ENCODE assay signal across 20 cellular contexts in genomic region chr1:205476648-205477047, GRCh38. TPM values are rescaled to one million over a fixed set of nuclear protein-coding genes. Genes with fewer than 3 reads are reported as not detected.
DNase-seq lines count a peak whose midpoint lies in the region; ATAC-seq, FAIRE-seq and TF ChIP-seq lines count a peak whose summit lies in the region.
"Had no signal": no experiment of that assay in that cellular context is flagged by ENCODE, and none has a peak within 500 bp of the region (broad histone marks: within the 10 kb centered on the region; RNA-seq: fewer than 3 reads in every experiment).

No MANE protein-coding gene starts in this region.

- no peak overlapping the region for H2BK120ac ChIP-seq in neuronal stem cell (ENCODE audit: low read depth, low read length)

- RAD21 ChIA-PET in GM12878 (lab: Charles Lee; ENCODE audit: unreplicated experiment): interaction anchor here (1.0 to 1.8 kb wide), 3 partner anchors 9 to 181 kb away, joined by 4 to 7 read pairs (median 4); no protein-coding TSS in a partner anchor

- intact Hi-C loops in GM12878 (cut with micrococcal nuclease; ENCODE audit: unreplicated experiment): no loop called here
- intact Hi-C loops in naive thymus-derived CD4-positive, alpha-beta T cell (cut with micrococcal nuclease): no loop called here

- TF ChIP-seq EP300 in GM12878 (IDR thresholded peaks at IDR 0.05; ENCODE audit: borderline replicate concordance in 1 of 2, control insufficient read depth in 1 of 2, low read depth in 2 of 2, low read length in 2 of 2): no peak

- H3K27me3 Mint-ChIP-seq in naive thymus-derived CD4-positive, alpha-beta T cell: peaks cover 33 to 70% (median 54%) of the 10 kb centered on the region in 5 donors

- no peak for TF ChIP-seq CTCF in C4-2B (conservative IDR thresholded peaks at IDR 0.05)
- no peak for TF ChIP-seq CTCF in HEK293 (tag by site-specific recombination; IDR thresholded peaks at IDR 0.05)
- TF ChIP-seq CTCF in GM12878 (IDR thresholded peaks at IDR 0.05 in 2 of 3, conservative IDR thresholded peaks at IDR 0.05 in 1 of 3; ENCODE audit: control insufficient read depth in 2 of 3, extremely low read depth in 1 of 3, insufficient read depth in 1 of 3, low read depth in 3 of 3, low read length in 3 of 3): no peak

- no peaks in the 10 kb centered on the region for H3K36me3 ChIP-seq in HEK293 (ENCODE audit: control insufficient read depth in 2 of 2, insufficient read depth in 1 of 2, low read length in 2 of 2)
- no peaks in the 10 kb centered on the region for H3K36me3 ChIP-seq in GM12878 (ENCODE audit: control insufficient read depth in 2 of 2, insufficient read depth in 2 of 2, low read length in 1 of 2)
- peaks cover 0 to 2% of the 10 kb centered on the region in 2 donors for H3K36me3 ChIP-seq in neuronal stem cell (replicated peaks in 1 of 2; ENCODE audit: control insufficient read depth in 2 of 2, insufficient read depth in 2 of 2, low read length in 2 of 2)
- H3K36me3 ChIP-seq in naive thymus-derived CD4-positive, alpha-beta T cell (ENCODE audit: control insufficient read depth in 2 of 3, insufficient read depth in 3 of 3, low read length in 3 of 3): no peaks in the 10 kb centered on the region
- H3K36me3 ChIP-seq: Peyer's patch, SJCRH30 had no signal

- H3K23ac ChIP-seq in neuronal stem cell (ENCODE audit: low read depth, low read length, poor library complexity): no peak overlapping the region

- H3K27ac Mint-ChIP-seq in naive thymus-derived CD4-positive, alpha-beta T cell: no peak overlapping the region
- H3K27ac Mint-ChIP-seq: T-cell had no signal

- peaks cover 3 to 14% (median 10%) of the 10 kb centered on the region in 5 donors for H3K36me3 Mint-ChIP-seq in naive thymus-derived CD4-positive, alpha-beta T cell
- H3K36me3 Mint-ChIP-seq: CD14-positive monocyte had no signal

- CTCF ChIA-PET in HEK293 (lab: Yijun Ruan, JAX) (interaction anchor here (2.2 to 6.5 kb wide), 3 partner anchors 10 to 123 kb away, joined by 9 to 49 read pairs (median 11); no protein-coding TSS in a partner anchor), GM12878 (lab: Yijun Ruan, JAX) (interaction anchor here (1.6 to 2.6 kb wide), 4 partner anchors 8 to 47 kb away, joined by 6 to 15 read pairs (median 10); no protein-coding TSS in a partner anchor)
- CTCF ChIA-PET in naive thymus-derived CD4-positive, alpha-beta T cell (lab: Charles Lee): interaction anchor here (1.7 kb wide), 1 partner anchor 9 kb away, joined by 13 read pairs; no protein-coding TSS in a partner anchor

- H3K27ac ChIP-seq in C4-2B (peak overlapping the region; percentile 73), HEK293 (ENCODE audit: extremely low read depth, low read depth, low read length) (no peak overlapping the region), GM12878 (ENCODE audit: control insufficient read depth, insufficient read depth) (no peak overlapping the region), neuronal stem cell (replicated peaks; ENCODE audit: low read length) (no peak overlapping the region)
- H3K27ac ChIP-seq in naive thymus-derived CD4-positive, alpha-beta T cell (ENCODE audit: low read depth, low read length): no peak overlapping the region
- H3K27ac ChIP-seq: KMS-11, Peyer's patch, SJCRH30 had no signal

- H3K4me1 Mint-ChIP-seq in naive thymus-derived CD4-positive, alpha-beta T cell: peaks cover 5 to 22% (median 17%) of the 10 kb centered on the region in 7 donors

- no peaks in the 10 kb centered on the region for H3K79me2 ChIP-seq in GM12878 (ENCODE audit: control insufficient read depth, insufficient read depth, low read length)

- peak overlapping the region; percentile 69 for H4K91ac ChIP-seq in neuronal stem cell (ENCODE audit: low read depth, low read length, poor library complexity)

- peaks cover 2% of the 10 kb centered on the region for H3K79me1 ChIP-seq in neuronal stem cell (ENCODE audit: low read depth, low read length)

- H4K20me1 ChIP-seq in GM12878 (ENCODE audit: control insufficient read depth, insufficient read depth): no peaks in the 10 kb centered on the region

- no peak overlapping the region for H3K14ac ChIP-seq in neuronal stem cell (ENCODE audit: low read length)

- 91% methylated on average over 4 of the region's 4 CpGs for WGBS in GM12878 (ENCODE audit: insufficient coverage, insufficient replicate concordance, low lambda C conversion rate, missing lambda C conversion rate)
- 89% methylated on average over 1 of the region's 4 CpGs; no CpG with 5 or more reads in 1 of the 2 donors for WGBS in neuronal stem cell (ENCODE audit: extremely low coverage in 2 of 2, insufficient read length in 2 of 2, insufficient replicate concordance in 1 of 2), 2 donors

- no peaks in the 10 kb centered on the region for H3K9me3 ChIP-seq in HEK293 (ENCODE audit: control insufficient read depth, insufficient read depth, low read depth, low read length)
- peaks cover 10% of the 10 kb centered on the region for H3K9me3 ChIP-seq in GM12878 (replicated peaks; ENCODE audit: control insufficient read depth, insufficient read depth, low read length)
- peaks cover 0 to 3% of the 10 kb centered on the region in 2 donors for H3K9me3 ChIP-seq in neuronal stem cell (replicated peaks in 1 of 2; ENCODE audit: control insufficient read depth in 2 of 2, insufficient read depth in 1 of 2, low read depth in 1 of 2, low read length in 2 of 2)
- peaks cover 0 to 17% (median 0%) of the 10 kb centered on the region in 3 experiments for H3K9me3 ChIP-seq in naive thymus-derived CD4-positive, alpha-beta T cell (ENCODE audit: control insufficient read depth in 2 of 3, low read length in 3 of 3)

- H3K9ac ChIP-seq in GM12878 (ENCODE audit: control insufficient read depth, insufficient read depth, low read length): no peak overlapping the region
- peak overlapping the region; percentile 22 for H3K9ac ChIP-seq in neuronal stem cell (ENCODE audit: low read depth, low read length, poor library complexity)
- H3K9ac ChIP-seq: KMS-11 had no signal

- H2AK5ac ChIP-seq in neuronal stem cell (ENCODE audit: low read depth, low read length): no peak overlapping the region

- TF ChIP-seq POLR2A in GM12878 (IDR thresholded peaks at IDR 0.05; ENCODE audit: low read depth, low read length): no peak

- H2BK12ac ChIP-seq in neuronal stem cell (ENCODE audit: low read length): peak overlapping the region; percentile 53

- H3K4me3 ChIP-seq in HEK293 (ENCODE audit: low read depth, low read length): no peak overlapping the region
- H3K4me3 ChIP-seq in GM12878: no peak overlapping the region
- H3K4me3 ChIP-seq in neuronal stem cell (ENCODE audit: low read length in 2 of 2): no peak overlapping the region
- H3K4me3 ChIP-seq in naive thymus-derived CD4-positive, alpha-beta T cell (ENCODE audit: low read length): no peak overlapping the region
- H3K4me3 ChIP-seq: Peyer's patch, SJCRH30 had no signal

- peaks cover 0 to 2% of the 10 kb centered on the region in 2 experiments; a peak in 1 of 4 replicates for H3K27me3 ChIP-seq in GM12878 (replicated peaks in 1 of 2; ENCODE audit: control insufficient read depth in 2 of 2, insufficient read depth in 2 of 2, low read length in 1 of 2)
- H3K27me3 ChIP-seq in neuronal stem cell (ENCODE audit: control insufficient read depth in 3 of 3, insufficient read depth in 3 of 3, low read depth in 1 of 3, low read length in 3 of 3): peaks cover 0 to 14% (median 2%) of the 10 kb centered on the region in 3 experiments
- no peaks in the 10 kb centered on the region for H3K27me3 ChIP-seq in naive thymus-derived CD4-positive, alpha-beta T cell (ENCODE audit: control insufficient read depth in 2 of 2, insufficient read depth in 2 of 2, low read length in 2 of 2)
- H3K27me3 ChIP-seq: Peyer's patch, SJCRH30 had no signal

- H2BK5ac ChIP-seq in neuronal stem cell (ENCODE audit: low read length): peak overlapping the region; percentile 72

- FAIRE-seq in GM12878 (lab: Jason Lieb, UNC): peak; percentile 56

- SMC1A ChIA-PET in GM12878 (lab: Charles Lee; ENCODE audit: uncharacterized antibody, unreplicated experiment): interaction anchor here (1.6 to 4.5 kb wide), 3 partner anchors 9 to 80 kb away, joined by 7 to 22 read pairs (median 7); no protein-coding TSS in a partner anchor

- H3K4me2 ChIP-seq in GM12878 (ENCODE audit: control insufficient read depth, insufficient read depth): no peak overlapping the region
- H3K4me2 ChIP-seq in neuronal stem cell (ENCODE audit: insufficient read depth, low read length, poor library complexity, severe bottlenecking): no peak overlapping the region
- H3K4me2 ChIP-seq: KMS-11 had no signal

- H2BK15ac ChIP-seq in neuronal stem cell (ENCODE audit: low read length): peak overlapping the region; percentile 44

- H3K9me3 Mint-ChIP-seq in naive thymus-derived CD4-positive, alpha-beta T cell: peaks cover 10 to 22% (median 17%) of the 10 kb centered on the region in 11 donors

- in situ Hi-C loops in GM12878 (cut with MboI): no loop called here

- TF ChIP-seq RAD21 in GM12878 (IDR thresholded peaks at IDR 0.05; ENCODE audit: insufficient read depth, low read depth, low read length): no peak

- H2AFZ ChIP-seq in GM12878 (ENCODE audit: control insufficient read depth, low read depth, low read length) (no peak overlapping the region), neuronal stem cell (ENCODE audit: low read length) (no peak overlapping the region)

- no TSS peak for BruUV-seq in GM12878 (replicated peaks; lab: Mats Ljungman, UMichigan)

- H3K4me3 Mint-ChIP-seq in naive thymus-derived CD4-positive, alpha-beta T cell: no peak overlapping the region
- H3K4me3 Mint-ChIP-seq: CD14-positive monocyte, T-cell had no signal

- no peaks in the 10 kb centered on the region for H3K4me1 ChIP-seq in HEK293 (ENCODE audit: control insufficient read depth, insufficient read depth, low read length)
- H3K4me1 ChIP-seq in GM12878 (ENCODE audit: control insufficient read depth, insufficient read depth, low read length): peaks cover 20% of the 10 kb centered on the region
- peaks cover 0 to 12% of the 10 kb centered on the region in 2 donors for H3K4me1 ChIP-seq in neuronal stem cell (ENCODE audit: control insufficient read depth in 2 of 2, insufficient read depth in 1 of 2, low read depth in 1 of 2, low read length in 2 of 2)
- H3K4me1 ChIP-seq in naive thymus-derived CD4-positive, alpha-beta T cell (ENCODE audit: control insufficient read depth in 2 of 2, insufficient read depth in 2 of 2, low read length in 2 of 2): peaks cover 0 to 32% of the 10 kb centered on the region in 2 donors

- peak overlapping the region; percentile 65 for H3K18ac ChIP-seq in neuronal stem cell (ENCODE audit: low read length)

- no peak overlapping the region for H4K8ac ChIP-seq in neuronal stem cell (ENCODE audit: low read depth, low read length)

- no peak for DNase-seq in GM12878 (ENCODE audit: low read depth, low spot score)
- no peak for DNase-seq in neuronal stem cell (ENCODE audit: low spot score)
- DNase-seq in naive thymus-derived CD4-positive, alpha-beta T cell: no peak
- DNase-seq in dedifferentiated amniotic fluid mesenchymal stem cell (ENCODE audit: extremely low spot score): no peak
- DNase-seq: GOT3; NCI-H1092 treated with DMSO at 0.1 percent for 48 hours; NCI-H1436 treated with DMSO at 0.1 percent for 48 hours; NCI-H2029; NCI-H226; NCI-H510A treated with DMSO at 0.1 percent for 48 hours; NCI-H774; NK-92 treated with Interleukin-12 subunit alpha and Interleukin-12 subunit beta, amount 100 ng/mL, for 24 hours; Peyer's patch; SJCRH30; T-cell had no signal

- ATAC-seq in GM12878 (no peak), GM18873 (IDR thresholded peaks at IDR 0.05; ENCODE audit: low FRiP score, unreplicated experiment) (no peak)
- ATAC-seq in naive thymus-derived CD4-positive, alpha-beta T cell: no peak
- ATAC-seq: T-cell had no signal

- no peak overlapping the region for H3K4ac ChIP-seq in neuronal stem cell (ENCODE audit: low read length)

- POLR2A ChIA-PET in HEK293 (lab: Yijun Ruan, JAX) (no interaction called here), GM12878 (lab: Charles Lee) (no interaction called here)
- POLR2A ChIA-PET in naive thymus-derived CD4-positive, alpha-beta T cell (lab: Charles Lee): no interaction called here

RNA-seq across cellular contexts. Expression of gene BLACAT1, which starts 20.8 kb away (rescaled TPM):
- total RNA-seq in GM12878 (2013; cell fraction: nucleolus; rRNA removed): 0.76 and 1.2 TPM in 2 replicates
- total RNA-seq in GM12878 (2014; rRNA removed) (0.06 TPM in 1 of 2 replicates, not detected in the other), GM12878 (2014; rRNA removed; fragmentation: Illumina TruSeq; extraction: Trizol) (0.18 and 0.23 TPM in 2 replicates), GM12878 (2021) (0.21 TPM in 2 replicates)
- polyA plus RNA-seq in GM12878 (2011; ENCODE audit: low read depth): not detected
- polyA plus RNA-seq in GM12878 (2011; rRNA removed) (1.4 and 1.6 TPM in 2 replicates), GM12878 (2014; fragmentation: Illumina TruSeq; extraction: Trizol) (0.15 and 0.38 TPM in 2 replicates), GM12878 (2014; fragmentation: Nextera tagmentation; extraction: Ambion mirVana) (under 1 TPM in 1 of 2 experiments, not detected in 1; 0.04 TPM), GM12878 (2014; rRNA removed) (0.10 and 0.17 TPM in 2 replicates), GM12878 (2016; fragmentation: Nextera tagmentation; extraction: Ambion mirVana) (under 1 TPM; 0.08 to 0.13 TPM)
- 0.78 and 0.87 TPM in 2 replicates for polyA plus RNA-seq in GM12878 (2011; cell fraction: cytosol; rRNA removed)
- 5.1 and 7.0 TPM in 2 replicates for polyA plus RNA-seq in GM12878 (2011; cell fraction: nucleus; rRNA removed)
- polyA plus RNA-seq in GM12878 (2012): 0.03 TPM in 1 of 2 replicates, not detected in the other
- polyA minus RNA-seq in GM12878 (2011; rRNA and poly(A)+ RNA removed): 2.0 and 3.0 TPM in 2 replicates
- polyA minus RNA-seq in GM12878 (2011; cell fraction: cytosol; rRNA and poly(A)+ RNA removed): not detected in 2 replicates
- polyA minus RNA-seq in GM12878 (2011; cell fraction: nucleus; rRNA and poly(A)+ RNA removed): 2.3 and 2.6 TPM in 2 replicates
- 75.0 TPM for polyA plus RNA-seq in neuronal stem cell (2013, experiment 1 of 2)
- 75.3 TPM for polyA plus RNA-seq in neuronal stem cell (2013, experiment 2 of 2)
- total RNA-seq in naive thymus-derived CD4-positive, alpha-beta T cell: under 1 TPM in 4 of 5 experiments, not detected in 1; 0.12 to 0.44 (median 0.31) TPM
- under 1 TPM in 1 of 2 donors, not detected in 1; 0.13 TPM for polyA plus RNA-seq in naive thymus-derived CD4-positive, alpha-beta T cell
- polyA plus RNA-seq: CD14-positive monocyte had no signal

RNA-seq across cellular contexts. Expression of gene CDK18, which starts 27.8 kb away (rescaled TPM):
- total RNA-seq in GM12878 (2013; cell fraction: nucleolus; rRNA removed): 20.6 and 21.7 TPM in 2 replicates
- 0.05 and 0.51 TPM in 2 replicates for total RNA-seq in GM12878 (2014; rRNA removed)
- total RNA-seq in GM12878 (2014; rRNA removed; fragmentation: Illumina TruSeq; extraction: Trizol): 0.13 and 0.18 TPM in 2 replicates
- total RNA-seq in GM12878 (2021): 0.64 and 0.88 TPM in 2 replicates
- polyA plus RNA-seq in GM12878 (2011; ENCODE audit: low read depth): 0.21 TPM
- 1.9 and 4.4 TPM in 2 replicates for polyA plus RNA-seq in GM12878 (2011; rRNA removed)
- 3.9 and 5.8 TPM in 2 replicates for polyA plus RNA-seq in GM12878 (2011; cell fraction: cytosol; rRNA removed)
- 30.1 and 38.6 TPM in 2 replicates for polyA plus RNA-seq in GM12878 (2011; cell fraction: nucleus; rRNA removed)
- 0.41 and 0.95 TPM in 2 replicates for polyA plus RNA-seq in GM12878 (2012)
- polyA plus RNA-seq in GM12878 (2014; fragmentation: Illumina TruSeq; extraction: Trizol): 0.25 TPM in 1 of 2 replicates, not detected in the other
- polyA plus RNA-seq in GM12878 (2014; fragmentation: Nextera tagmentation; extraction: Ambion mirVana): not detected
- polyA plus RNA-seq in GM12878 (2014; rRNA removed): 0.54 and 1.2 TPM in 2 replicates
- under 1 TPM; 0.40 to 0.58 TPM for polyA plus RNA-seq in GM12878 (2016; fragmentation: Nextera tagmentation; extraction: Ambion mirVana)
- 8.6 and 16.9 TPM in 2 replicates for polyA minus RNA-seq in GM12878 (2011; rRNA and poly(A)+ RNA removed)
- 5.2 and 6.1 TPM in 2 replicates for polyA minus RNA-seq in GM12878 (2011; cell fraction: cytosol; rRNA and poly(A)+ RNA removed)
- polyA minus RNA-seq in GM12878 (2011; cell fraction: nucleus; rRNA and poly(A)+ RNA removed): 13.8 and 17.4 TPM in 2 replicates
- 25.8 TPM for polyA plus RNA-seq in neuronal stem cell (2013, experiment 1 of 2)
- polyA plus RNA-seq in neuronal stem cell (2013, experiment 2 of 2): 25.5 TPM
- total RNA-seq in naive thymus-derived CD4-positive, alpha-beta T cell: 1 to 10 TPM in 4 of 5 experiments, under 1 TPM in 1; 0.85 to 3.6 (median 3.0) TPM
- polyA plus RNA-seq in naive thymus-derived CD4-positive, alpha-beta T cell: 1 to 10 TPM in 1 of 2 donors, under 1 TPM in 1; 0.20 to 1.8 TPM

RNA-seq across cellular contexts. Expression of gene LEMD1, which starts 54.8 kb away (rescaled TPM):
- 1.7 and 2.9 TPM in 2 replicates for total RNA-seq in GM12878 (2013; cell fraction: nucleolus; rRNA removed)
- total RNA-seq in GM12878 (2014; rRNA removed) (not detected in 2 replicates), GM12878 (2014; rRNA removed; fragmentation: Illumina TruSeq; extraction: Trizol) (not detected in 2 replicates), GM12878 (2021) (0.37 TPM in 1 of 2 replicates, not detected in the other)
- polyA plus RNA-seq in GM12878 (2011; ENCODE audit: low read depth): not detected
- polyA plus RNA-seq in GM12878 (2011; rRNA removed) (1.2 and 1.4 TPM in 2 replicates), GM12878 (2014; fragmentation: Illumina TruSeq; extraction: Trizol) (not detected in 2 replicates), GM12878 (2014; fragmentation: Nextera tagmentation; extraction: Ambion mirVana) (under 1 TPM; 0.19 to 0.26 TPM), GM12878 (2014; rRNA removed) (0.74 TPM in 1 of 2 replicates, not detected in the other), GM12878 (2016; fragmentation: Nextera tagmentation; extraction: Ambion mirVana) (not detected)
- 0.84 and 1.7 TPM in 2 replicates for polyA plus RNA-seq in GM12878 (2011; cell fraction: cytosol; rRNA removed)
- 5.1 and 7.2 TPM in 2 replicates for polyA plus RNA-seq in GM12878 (2011; cell fraction: nucleus; rRNA removed)
- not detected in 2 replicates for polyA plus RNA-seq in GM12878 (2012)
- 4.2 and 6.2 TPM in 2 replicates for polyA minus RNA-seq in GM12878 (2011; rRNA and poly(A)+ RNA removed)
- not detected in 2 replicates for polyA minus RNA-seq in GM12878 (2011; cell fraction: cytosol; rRNA and poly(A)+ RNA removed)
- 6.9 and 11.7 TPM in 2 replicates for polyA minus RNA-seq in GM12878 (2011; cell fraction: nucleus; rRNA and poly(A)+ RNA removed)
- polyA plus RNA-seq in neuronal stem cell (2013, experiment 1 of 2): 108 TPM
- 112 TPM for polyA plus RNA-seq in neuronal stem cell (2013, experiment 2 of 2)
- total RNA-seq in naive thymus-derived CD4-positive, alpha-beta T cell: under 1 TPM in 1 of 5 experiments, not detected in 4; 0.97 TPM
- not detected for polyA plus RNA-seq in naive thymus-derived CD4-positive, alpha-beta T cell
- polyA plus RNA-seq: CD14-positive monocyte had no signal
